ENCODE assay signal across 8 cellular contexts in the genomic region with DNA sequence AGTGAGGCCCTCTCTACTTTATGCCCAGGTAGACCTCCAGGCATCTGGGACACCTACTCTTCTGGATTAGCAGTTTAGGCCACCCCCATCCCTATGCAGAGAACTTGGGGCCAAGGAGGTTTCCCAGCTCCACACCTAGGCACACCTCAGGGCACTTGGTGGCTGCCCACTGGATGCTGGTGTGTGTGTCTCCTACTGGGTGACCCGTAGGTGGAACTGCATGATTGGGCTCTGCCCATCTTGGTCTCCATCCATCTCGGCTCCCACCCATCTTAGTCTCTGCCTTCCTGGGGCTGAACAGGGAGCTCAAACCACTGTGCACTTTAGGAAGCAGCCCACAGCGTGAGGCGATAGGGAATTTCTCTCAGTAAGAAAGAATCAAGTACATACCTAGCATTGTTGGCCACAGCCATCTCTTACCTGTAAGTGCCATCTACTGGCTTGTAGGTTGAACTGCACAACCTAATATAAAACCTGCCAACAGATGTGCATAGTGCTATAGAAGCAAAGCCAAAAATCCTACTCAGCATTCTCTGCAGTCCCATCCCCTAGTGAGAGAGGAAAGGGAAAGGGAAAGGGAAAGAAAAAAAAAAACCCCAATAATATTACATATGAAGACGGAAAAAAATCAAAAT.
A peak's percentile ranks its signal among the peaks of the same experiment; 100 is the strongest.
DNase-seq lines count a peak whose midpoint lies in the region; ATAC-seq, FAIRE-seq and TF ChIP-seq lines count a peak whose summit lies in the region.

No MANE protein-coding gene starts in this region.

- POLR2A ChIA-PET in GM12878 (lab: Charles Lee), result interaction anchor here (0.6 kb wide), 1 partner anchor 332 kb away, joined by 8 read pairs; no protein-coding TSS in a partner anchor

- H3K9me3 Mint-ChIP-seq in natural killer cell, result peaks cover 2 to 5% of the 10 kb centered on the region in 2 donors

- 1% methylated on average over 5 of the region's 5 CpGs for WGBS in GM12878 (ENCODE audit: insufficient coverage, insufficient replicate concordance, low lambda C conversion rate, missing lambda C conversion rate)

- no peak overlapping the region for H2AFZ ChIP-seq in GM12878 (ENCODE audit: control insufficient read depth, low read depth, low read length)

- H3K36me3 ChIP-seq in GM12878 (ENCODE audit: control insufficient read depth in 2 of 2, insufficient read depth in 2 of 2, low read length in 1 of 2), result no peaks in the 10 kb centered on the region

- TF ChIP-seq RAD21 in GM12878 (IDR thresholded peaks at IDR 0.05; ENCODE audit: insufficient read depth, low read depth, low read length), result peak; percentile 65

- H3K4me3 Mint-ChIP-seq in natural killer cell, result no peak overlapping the region

- intact Hi-C loops in GM12878 (cut with micrococcal nuclease; ENCODE audit: unreplicated experiment) (loop anchor here (1.0 kb wide), 1 partner anchor 78 kb away; no protein-coding TSS in a partner anchor), natural killer cell (cut with micrococcal nuclease) (no loop called here)

- no peaks in the 10 kb centered on the region for H3K4me1 ChIP-seq in GM12878 (ENCODE audit: control insufficient read depth, insufficient read depth, low read length)

- CTCF ChIA-PET in GM12878 (lab: Yijun Ruan, JAX), result interaction anchor here (0.6 to 5.1 kb wide), 18 partner anchors 8 to 738 kb away, joined by 3 to 40 read pairs (median 3); no protein-coding TSS in a partner anchor

- H3K36me3 Mint-ChIP-seq in natural killer cell, result no peaks in the 10 kb centered on the region

- H3K27ac ChIP-seq in GM12878 (ENCODE audit: control insufficient read depth, insufficient read depth), result no peak overlapping the region
- H3K27ac ChIP-seq in substantia nigra (ENCODE audit: low read depth, low read length, poor library complexity, severe bottlenecking), result no peak overlapping the region

- no peaks in the 10 kb centered on the region for H3K4me1 Mint-ChIP-seq in natural killer cell

- peak; percentile 71 for TF ChIP-seq CTCF in GM12865 (IDR thresholded peaks at IDR 0.05; ENCODE audit: insufficient read depth, low read depth, low read length, missing control alignments)
- TF ChIP-seq CTCF in GM12878 (IDR thresholded peaks at IDR 0.05 in 2 of 3, conservative IDR thresholded peaks at IDR 0.05 in 1 of 3; ENCODE audit: control insufficient read depth in 2 of 3, extremely low read depth in 1 of 3, insufficient read depth in 1 of 3, low read depth in 3 of 3, low read length in 3 of 3), result peak; percentile 61 to 76 (median 65)
- TF ChIP-seq CTCF in natural killer cell (IDR thresholded peaks at IDR 0.05), result peak; percentile 13

- SMC1A ChIA-PET in GM12878 (lab: Charles Lee; ENCODE audit: uncharacterized antibody, unreplicated experiment), result interaction anchor here (1.2 to 1.9 kb wide), 3 partner anchors 50 to 313 kb away, joined by 4 to 7 read pairs (median 7); no protein-coding TSS in a partner anchor

- H3K27me3 ChIP-seq in GM12878 (replicated peaks in 1 of 2; ENCODE audit: control insufficient read depth in 2 of 2, insufficient read depth in 2 of 2, low read length in 1 of 2), result no peaks in the 10 kb centered on the region

- peak; percentile 48 for DNase-seq in GM12865 (ENCODE audit: low read depth)
- peak; percentile 35 for DNase-seq in M059J (ENCODE audit: low read depth)
- no peak for DNase-seq in GM12878 (ENCODE audit: low read depth, low spot score)
- no peak for DNase-seq in natural killer cell
- no peak for DNase-seq in substantia nigra (lab: John Stamatoyannopoulos, UW)
- DNase-seq in activated naive CD4-positive, alpha-beta T cell (lab: John Stamatoyannopoulos, UW), result no peak

- no peak for TF ChIP-seq POLR2A in GM12878 (IDR thresholded peaks at IDR 0.05; ENCODE audit: low read depth, low read length)

- in situ Hi-C loops in GM12878 (cut with MboI), result no loop called here

- RAD21 ChIA-PET in GM12878 (lab: Charles Lee; ENCODE audit: unreplicated experiment), result interaction anchor here (0.5 to 1.2 kb wide), 4 partner anchors 80 to 611 kb away, joined by 3 to 4 read pairs (median 3); no protein-coding TSS in a partner anchor

- BruUV-seq in GM12878 (replicated peaks; lab: Mats Ljungman, UMichigan), result no TSS peak

- H3K4me3 ChIP-seq in GM12865 (ENCODE audit: low read depth, low read length), result no peak overlapping the region
- no peak overlapping the region for H3K4me3 ChIP-seq in GM12878

- H3K4me2 ChIP-seq in GM12878 (ENCODE audit: control insufficient read depth, insufficient read depth), result no peak overlapping the region

- peaks cover 20 to 45% of the 10 kb centered on the region in 2 donors for H3K27me3 Mint-ChIP-seq in natural killer cell (ENCODE audit: low read depth in 2 of 2)

- H3K79me2 ChIP-seq in GM12878 (ENCODE audit: control insufficient read depth, insufficient read depth, low read length), result no peaks in the 10 kb centered on the region

- TF ChIP-seq EP300 in GM12878 (IDR thresholded peaks at IDR 0.05; ENCODE audit: borderline replicate concordance in 1 of 2, control insufficient read depth in 1 of 2, low read depth in 2 of 2, low read length in 2 of 2), result no peak

- H3K27ac Mint-ChIP-seq in natural killer cell, result no peak overlapping the region

- H4K20me1 ChIP-seq in GM12878 (ENCODE audit: control insufficient read depth, insufficient read depth), result no peaks in the 10 kb centered on the region

- no peak overlapping the region for H3K9ac ChIP-seq in GM12878 (ENCODE audit: control insufficient read depth, insufficient read depth, low read length)

- ATAC-seq in GM21619 (IDR thresholded peaks at IDR 0.05; ENCODE audit: unreplicated experiment), result peak; percentile 88
- peak; percentile 97 for ATAC-seq in GM12878
- no peak for ATAC-seq in natural killer cell
- ATAC-seq in GM19023 (IDR thresholded peaks at IDR 0.05; ENCODE audit: unreplicated experiment), result no peak

- H3K9me3 ChIP-seq in GM12878 (replicated peaks; ENCODE audit: control insufficient read depth, insufficient read depth, low read length), result no peaks in the 10 kb centered on the region

- FAIRE-seq in GM12878 (lab: Jason Lieb, UNC), result peak; percentile 54

TF ChIP-seq in GM12878, 131 proteins besides CTCF, POLR2A, EP300 and RAD21:
- TF ChIP-seq SMC3 (IDR thresholded peaks at IDR 0.05; ENCODE audit: borderline replicate concordance, low read length), result peak; percentile 50; the same call in 1 of the 2 replicates
- TF ChIP-seq HCFC1 (IDR thresholded peaks at IDR 0.05; ENCODE audit: low read length), result no peak
- TF ChIP-seq MEF2B (IDR thresholded peaks at IDR 0.05; ENCODE audit: partially characterized antibody, poor library complexity, severe bottlenecking), result no peak
- no peak for TF ChIP-seq SUZ12 (IDR thresholded peaks at IDR 0.05; ENCODE audit: unreplicated experiment)

Comparison
In these comparisons a context has a peak if more than half of its experiments do, and no peak if none do; other contexts are left out.
1. DNase-seq: peak in GM12865 (single experiment) and M059J (single experiment); none in GM12878 (single experiment), natural killer cell (single experiment), substantia nigra (0 of 49) and activated naive CD4-positive, alpha-beta T cell (0 of 4).
2. CTCF ChIP-seq: peak in every context shown above with its lines; median percentile 71 in GM12865; 65 in GM12878; 13 in natural killer cell.
3. ATAC-seq: peak in GM21619 (single experiment) and GM12878 (single experiment); none in natural killer cell (0 of 3) and GM19023 (single experiment).